8 cellular contexts compared by ENCODE assay signal in the genomic region with DNA sequence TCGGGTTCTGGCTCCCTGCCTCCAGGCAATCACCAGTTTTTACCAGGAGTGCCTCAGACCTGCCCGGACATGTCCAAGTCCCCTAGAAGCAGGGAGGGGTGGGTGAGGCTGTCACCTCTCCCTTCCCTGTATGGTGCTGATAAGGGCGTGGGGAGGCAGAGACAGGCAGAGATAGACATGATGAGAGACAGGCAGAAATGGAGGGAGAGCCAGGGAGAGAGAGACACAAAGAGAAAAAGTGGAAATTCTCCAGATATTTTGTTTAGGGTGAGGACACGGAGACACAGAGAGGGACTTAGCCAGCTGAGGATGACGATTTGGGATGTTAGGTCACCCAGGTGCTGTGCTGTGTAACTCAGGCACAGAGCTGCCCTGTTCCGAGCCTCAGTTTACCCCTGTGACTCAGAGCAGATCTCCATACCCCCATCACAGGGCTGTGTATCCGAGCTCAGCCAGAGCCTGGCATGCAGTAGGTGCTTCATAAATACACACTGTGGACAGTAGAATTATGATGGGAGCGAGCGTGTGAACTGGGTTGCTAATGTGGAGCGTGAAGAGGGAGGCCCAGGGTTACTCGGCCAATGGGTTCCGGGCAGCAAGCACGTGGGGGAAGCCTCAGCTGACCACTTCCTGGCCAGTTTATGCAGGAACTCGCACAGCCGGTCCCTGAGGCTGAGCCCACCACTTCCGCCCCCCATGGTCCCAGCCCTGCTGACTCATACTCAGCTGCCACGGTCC. TPM values are rescaled to one million over a fixed set of nuclear protein-coding genes. Genes with fewer than 3 reads are reported as not detected.
A peak's percentile ranks its signal among the peaks of the same experiment; 100 is the strongest.
DNase-seq lines count a peak whose midpoint lies in the region; ATAC-seq and TF ChIP-seq lines count a peak whose summit lies in the region.

No MANE protein-coding gene starts in this region.

- H3K9ac ChIP-seq in mammary epithelial cell (ENCODE audit: insufficient read depth, low read length) = peak overlapping the region; percentile 68

- TF ChIP-seq CTCF in mammary epithelial cell (conservative IDR thresholded peaks at IDR 0.05 in 1 of 2, IDR thresholded peaks at IDR 0.05 in 1 of 2; ENCODE audit: extremely low read depth in 1 of 2, insufficient read depth in 1 of 2, low read depth in 1 of 2, low read length in 2 of 2) (no peak), spleen (IDR thresholded peaks at IDR 0.05 in 8 of 11, conservative IDR thresholded peaks at IDR 0.05 in 3 of 11) (no peak)

- WGBS in mammary epithelial cell (ENCODE audit: low coverage, missing lambda C conversion rate) = 6% methylated on average over 12 of the region's 17 CpGs
- WGBS in spleen, 5 donors = 11 to 18% (median 17%) methylated on average over 10 to 17 of the region's 17 CpGs

- intact Hi-C loops in mammary epithelial cell (cut with micrococcal nuclease) = loop anchor here (1.0 kb wide), 1 partner anchor 9 kb away; no protein-coding TSS in a partner anchor
- intact Hi-C loops in spleen (cut with DNase I; ENCODE audit: low total_unique reads) = no loop called here

- in situ Hi-C loops in KBM-7 (cut with MboI; ENCODE audit: low pct_unique_long_range_greater_than_20kb, low sequenced_read_pairs) (no loop called here), mammary epithelial cell (cut with MboI; ENCODE audit: low sequenced_read_pairs in 2 of 2) (no loop called here)

- H3K4me2 ChIP-seq in mammary epithelial cell (ENCODE audit: insufficient read depth, low read depth, low read length) = peak overlapping the region; percentile 51

- no peaks in the 10 kb centered on the region for H4K20me1 ChIP-seq in mammary epithelial cell (ENCODE audit: insufficient read depth, low read length)

- H3K79me2 ChIP-seq in mammary epithelial cell (ENCODE audit: insufficient read depth, low read length) = no peaks in the 10 kb centered on the region

- dilution Hi-C loops in mammary epithelial cell (cut with HindIII; ENCODE audit: low sequenced_read_pairs) = no loop called here

- no peaks in the 10 kb centered on the region for H3K27me3 ChIP-seq in mammary epithelial cell (ENCODE audit: insufficient read depth, low read length)
- H3K27me3 ChIP-seq in spleen (replicated peaks in 1 of 7) = no peaks in the 10 kb centered on the region

- H3K4me3 ChIP-seq in mammary epithelial cell (replicated peaks in 1 of 3; ENCODE audit: insufficient read depth in 1 of 3, low read depth in 2 of 3, low read length in 3 of 3) (no peak overlapping the region), spleen (peak overlapping the region in 1 of 8 donors; percentile 44)

- H3K27ac ChIP-seq in mammary epithelial cell (ENCODE audit: insufficient read depth, low read depth, low read length) (peak overlapping the region; percentile 94), spleen (peak overlapping the region; percentile 67 to 88 (median 85))

- CTCF ChIA-PET in mammary epithelial cell (lab: Charles Lee; ENCODE audit: low non-redundant PET) = no interaction called here

- H3K4me1 ChIP-seq in mammary epithelial cell (ENCODE audit: insufficient read depth, low read length) (peaks cover 24% of the 10 kb centered on the region), spleen (peaks cover 17 to 56% (median 28%) of the 10 kb centered on the region in 6 donors)

- H3K36me3 ChIP-seq in mammary epithelial cell (ENCODE audit: insufficient read depth, low read length) = no peaks in the 10 kb centered on the region
- peaks cover 0 to 9% (median 0%) of the 10 kb centered on the region in 6 donors for H3K36me3 ChIP-seq in spleen

- peak; percentile 74 for ATAC-seq in GM21737 (IDR thresholded peaks at IDR 0.05; ENCODE audit: unreplicated experiment)

- DNase-seq in GDM1 (lab: John Stamatoyannopoulos, UW) = peak; percentile 90
- DNase-seq in KBM-7 = peak; percentile 95
- peak; percentile 99 for DNase-seq in SW480 (ENCODE audit: low spot score)
- peak; percentile 90 for DNase-seq in mammary epithelial cell
- peak; percentile 99 for DNase-seq in islet precursor cell
- peak; percentile 96 for DNase-seq in spleen
- no peak for DNase-seq in NCI-H187 treated with DMSO at 0.1 percent for 48 hours (lab: John Stamatoyannopoulos, UW)

- peak overlapping the region; percentile 57 for H2AFZ ChIP-seq in mammary epithelial cell (ENCODE audit: low read depth, low read length)

- BruUV-seq in mammary epithelial cell (replicated peaks; lab: Mats Ljungman, UMichigan) = TSS peak; percentile 95

- no peak for TF ChIP-seq POLR2A in spleen (IDR thresholded peaks at IDR 0.05)

- H3K9me3 ChIP-seq in mammary epithelial cell (replicated peaks; ENCODE audit: insufficient read depth, low read length) = no peaks in the 10 kb centered on the region
- H3K9me3 ChIP-seq in spleen = no peaks in the 10 kb centered on the region

RNA-seq across cellular contexts. Expression of gene GDF15, which starts 11.9 kb away (rescaled TPM):
- total RNA-seq in mammary epithelial cell = 10 to 100 TPM; 78.7 to 93.2 TPM
- polyA plus RNA-seq in mammary epithelial cell = 21.2 TPM
- polyA minus RNA-seq in mammary epithelial cell = 1.8 TPM
- 10 to 100 TPM in 2 of 7 donors, 1 to 10 TPM in 5; 1.9 to 34.3 (median 4.3) TPM for total RNA-seq in spleen
- 10 to 100 TPM in 1 of 3 donors, under 1 TPM in 2; 0.77 to 15.9 (median 0.96) TPM for polyA plus RNA-seq in spleen

RNA-seq across cellular contexts. Expression of gene LRRC25, which starts 23.4 kb away (rescaled TPM):
- not detected for total RNA-seq in mammary epithelial cell
- polyA plus RNA-seq in mammary epithelial cell = not detected
- polyA minus RNA-seq in mammary epithelial cell = not detected
- 100 to 1,000 TPM in 3 of 7 donors, 10 to 100 TPM in 4; 82.2 to 164 (median 90.5) TPM for total RNA-seq in spleen
- 10 to 100 TPM; 14.6 to 32.2 (median 16.0) TPM for polyA plus RNA-seq in spleen

RNA-seq across cellular contexts. Expression of gene PGPEP1, which starts 33.7 kb away (rescaled TPM):
- total RNA-seq in mammary epithelial cell (10 to 100 TPM; 16.3 to 18.7 TPM), spleen (10 to 100 TPM; 20.2 to 65.6 (median 45.1) TPM)
- polyA plus RNA-seq in mammary epithelial cell (4.5 TPM), spleen (10 to 100 TPM in 1 of 3 donors, 1 to 10 TPM in 2; 9.3 to 17.3 (median 9.6) TPM)
- polyA minus RNA-seq in mammary epithelial cell = 7.3 TPM

RNA-seq across cellular contexts. Expression of gene SSBP4, which starts 45.1 kb away (rescaled TPM):
- 10 to 100 TPM; 34.0 to 41.0 TPM for total RNA-seq in mammary epithelial cell
- 14.3 TPM for polyA plus RNA-seq in mammary epithelial cell
- 1.7 TPM for polyA minus RNA-seq in mammary epithelial cell
- 100 to 1,000 TPM in 1 of 7 donors, 10 to 100 TPM in 6; 56.3 to 103 (median 82.4) TPM for total RNA-seq in spleen
- polyA plus RNA-seq in spleen = 100 to 1,000 TPM in 1 of 3 donors, 10 to 100 TPM in 2; 80.6 to 143 (median 94.9) TPM

RNA-seq across cellular contexts. Expression of gene LSM4, which starts 51.2 kb away (rescaled TPM):
- total RNA-seq in mammary epithelial cell (100 to 1,000 TPM; 127 to 182 TPM), spleen (10 to 100 TPM; 55.8 to 86.5 (median 65.1) TPM)
- polyA plus RNA-seq in mammary epithelial cell (215 TPM), spleen (100 to 1,000 TPM in 2 of 3 donors, 10 to 100 TPM in 1; 91.6 to 192 (median 151) TPM)
- polyA minus RNA-seq in mammary epithelial cell = 63.3 TPM

Comparison
In these comparisons a context has a peak if more than half of its experiments do, and no peak if none do; other contexts are left out.
1. RNA of gene LRRC25, which starts 23.4 kb away (total RNA-seq): 82.2 to 164 TPM in spleen; not detected in mammary epithelial cell; every median in the first group is over 10 times any median in the second.